28 cellular contexts compared by ENCODE assay signal in the genomic region with DNA sequence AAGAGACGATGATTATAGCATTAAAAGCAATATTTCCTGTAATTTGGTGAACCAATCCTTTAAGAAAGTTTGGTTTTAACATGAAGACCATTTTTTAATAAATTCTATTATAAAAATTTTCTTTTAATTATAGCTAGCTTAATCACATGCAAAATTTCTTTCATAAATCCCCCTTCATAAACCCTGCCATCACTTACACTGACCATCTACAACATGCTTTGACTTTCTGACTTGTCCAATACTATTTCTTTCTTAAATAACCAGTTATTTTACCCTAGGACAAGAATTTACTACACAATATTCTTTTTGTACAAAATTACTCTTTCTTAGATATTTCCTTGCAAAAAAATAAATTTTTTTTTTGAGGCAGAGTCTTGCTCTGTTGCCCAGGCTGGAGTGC.
DNase-seq lines count a peak whose midpoint lies in the region; TF ChIP-seq lines count a peak whose summit lies in the region.
"Had no signal": no experiment of that assay in that cellular context is flagged by ENCODE, and none has a peak within 500 bp of the region (broad histone marks: within the 10 kb centered on the region; RNA-seq: fewer than 3 reads in every experiment).

No MANE protein-coding gene starts in this region.

- no peak overlapping the region for H3K27ac ChIP-seq in right atrium auricular region
- H3K27ac ChIP-seq: BLaER1, body of pancreas, dorsolateral prefrontal cortex, left lung, ovary, SK-N-MC, transverse colon had no signal

- H3K4me3 ChIP-seq in right atrium auricular region: no peak overlapping the region
- H3K4me3 ChIP-seq: BLaER1, body of pancreas, dorsolateral prefrontal cortex, left lung, ovary, SK-N-MC, transverse colon had no signal

- no peaks in the 10 kb centered on the region for H3K27me3 ChIP-seq in right atrium auricular region
- H3K27me3 ChIP-seq: BLaER1, body of pancreas, dorsolateral prefrontal cortex, left lung, ovary, transverse colon had no signal

- H3K4me1 ChIP-seq in right atrium auricular region: no peaks in the 10 kb centered on the region
- H3K4me1 ChIP-seq: BLaER1, body of pancreas, left lung, transverse colon had no signal

- H3K9me3 ChIP-seq in right atrium auricular region: peaks cover 0 to 7% of the 10 kb centered on the region in 2 donors
- H3K9me3 ChIP-seq: ovary had no signal

- H3K36me3 ChIP-seq in right atrium auricular region: no peaks in the 10 kb centered on the region
- H3K36me3 ChIP-seq: BLaER1, left lung, ovary, transverse colon had no signal

- no peak for TF ChIP-seq CTCF in right atrium auricular region (IDR thresholded peaks at IDR 0.05)

- peak; percentile 1 for DNase-seq in ELR (ENCODE audit: low read depth)
- DNase-seq in Kasumi-1 (lab: John Stamatoyannopoulos, UW): peak; percentile 1 to 8
- peak; percentile 4 for DNase-seq in RPMI7951 (ENCODE audit: low read depth)
- DNase-seq in fibroblast of peridontal ligament (ENCODE audit: extremely low read depth): peak; percentile 0
- no peak for DNase-seq in right atrium auricular region (ENCODE audit: low spot score)
- DNase-seq in LoVo (ENCODE audit: low spot score): no peak
- no peak for DNase-seq in NCI-H187 (lab: John Stamatoyannopoulos, UW)
- DNase-seq: activated CD4-positive, alpha-beta T cell treated with anti-CD3 and anti-CD28 coated beads, Interleukin-2, amount 50 U/mL, for 1 hour; activated CD4-positive, CD25-positive, alpha-beta regulatory T cell; activated gamma-delta T cell treated with Interleukin-2 at 50 U/mL for 16 hours; activated naive CD8-positive, alpha-beta T cell treated with anti-CD3 and anti-CD28 coated beads, Interleukin-2, amount 50 U/mL, for 24 hours; activated T-cell treated with anti-CD3 and anti-CD28 coated beads, Interleukin-2, amount 50 U/mL, for 4 hours; body of pancreas; cerebellar nuclear complex; DMS79 treated with DMSO at 0.1 percent for 48 hours; dorsolateral prefrontal cortex; GF-D8; left lung; mesenchymal stem cell; MM.1S; NCI-H1417 treated with DMSO at 0.1 percent for 48 hours; NCI-H2081 treated with DMSO at 0.1 percent for 48 hours; NCI-H226; NCI-H748 treated with DMSO at 0.1 percent for 48 hours; ovary; transverse colon had no signal

Comparison
In these comparisons a context has a peak if more than half of its experiments do, and no peak if none do; other contexts are left out.
1. DNase-seq: peak in ELR (single experiment), Kasumi-1 (2 of 2), RPMI7951 (single experiment) and fibroblast of peridontal ligament (single experiment); none in right atrium auricular region (single experiment), LoVo (single experiment) and NCI-H187 (0 of 2).